Comparison of ENCODE assay signal across 1 cellular context in the genomic region with DNA sequence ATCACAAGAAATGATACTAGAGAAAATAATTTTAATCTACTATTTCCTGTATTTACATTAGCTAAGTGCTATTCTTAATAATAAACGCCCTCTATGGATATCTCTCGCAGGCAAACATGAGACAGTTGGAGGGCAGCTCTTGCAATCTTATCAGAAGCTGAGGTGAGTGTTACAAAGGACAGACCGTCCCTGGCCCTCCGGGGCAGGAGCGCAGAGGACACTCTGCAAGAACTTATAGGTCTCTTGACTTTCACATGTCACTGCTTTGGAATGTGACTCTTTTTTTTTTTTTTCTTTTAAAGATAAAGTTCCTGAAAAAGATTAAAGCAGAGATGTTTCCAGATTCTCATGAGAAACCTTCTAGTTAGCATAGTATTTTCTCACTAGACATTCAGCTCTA.
TF ChIP-seq lines count a peak whose summit lies in the region.

No MANE protein-coding gene starts in this region.

TF ChIP-seq in WTC11, 78 proteins besides CTCF, POLR2A, EP300 and RAD21 (continued from another document):
- no peak for TF ChIP-seq FOXP1 (CRISPR knock-in tag; IDR thresholded peaks at IDR 0.05; ENCODE audit: borderline replicate concordance)
- TF ChIP-seq, protein P1, sequence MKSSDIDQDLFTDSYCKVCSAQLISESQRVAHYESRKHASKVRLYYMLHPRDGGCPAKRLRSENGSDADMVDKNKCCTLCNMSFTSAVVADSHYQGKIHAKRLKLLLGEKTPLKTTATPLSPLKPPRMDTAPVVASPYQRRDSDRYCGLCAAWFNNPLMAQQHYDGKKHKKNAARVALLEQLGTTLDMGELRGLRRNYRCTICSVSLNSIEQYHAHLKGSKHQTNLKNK (CRISPR knock-in tag; IDR thresholded peaks at IDR 0.05) = no peak
- TF ChIP-seq, protein P2, sequence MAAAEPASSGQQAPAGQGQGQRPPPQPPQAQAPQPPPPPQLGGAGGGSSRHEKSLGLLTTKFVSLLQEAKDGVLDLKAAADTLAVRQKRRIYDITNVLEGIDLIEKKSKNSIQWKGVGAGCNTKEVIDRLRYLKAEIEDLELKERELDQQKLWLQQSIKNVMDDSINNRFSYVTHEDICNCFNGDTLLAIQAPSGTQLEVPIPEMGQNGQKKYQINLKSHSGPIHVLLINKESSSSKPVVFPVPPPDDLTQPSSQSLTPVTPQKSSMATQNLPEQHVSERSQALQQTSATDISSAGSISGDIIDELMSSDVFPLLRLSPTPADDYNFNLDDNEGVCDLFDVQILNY (CRISPR knock-in tag; IDR thresholded peaks at IDR 0.05) = no peak
